In genomic region chr11:66288866-66289547, GRCh38 we compare ENCODE assay signal across 8 cellular contexts. TPM values are rescaled to one million over a fixed set of nuclear protein-coding genes. Genes with fewer than 3 reads are reported as not detected.
DNase-seq lines count a peak whose midpoint lies in the region; ATAC-seq, FAIRE-seq and TF ChIP-seq lines count a peak whose summit lies in the region.

Gene YIF1A (minus strand): TSS chr11:66289143. CDS start chr11:66288985, 158 bp downstream.

- dilution Hi-C loops in IMR-90 (cut with HindIII; ENCODE audit: low sequenced_read_pairs, unreplicated experiment), result no loop called here
- dilution Hi-C loops in endothelial cell of umbilical vein (cut with MboI; ENCODE audit: extremely low pct_ligation_motif_present, low sequenced_read_pairs), result no loop called here

- TF ChIP-seq POLR2A in IMR-90 (IDR thresholded peaks at IDR 0.05; ENCODE audit: low read depth, low read length), result peak; percentile 97
- TF ChIP-seq POLR2A in endothelial cell of umbilical vein (IDR thresholded peaks at IDR 0.05; ENCODE audit: low read depth, low read length), result peak; percentile 88

- BruUV-seq in IMR-90 (replicated peaks; lab: Mats Ljungman, UMichigan), result no TSS peak
- no TSS peak for BruUV-seq in endothelial cell of umbilical vein (replicated peaks; lab: Mats Ljungman, UMichigan)

- H4K5ac ChIP-seq in IMR-90 (ENCODE audit: low read depth, low read length), result peak within 1 kb of the TSS; percentile 92

- H2BK15ac ChIP-seq in IMR-90 (ENCODE audit: low read depth, low read length), result no peak within 1 kb of the TSS; the same call in 2 of the 3 replicates

- DNase-seq in DMS 273 (lab: John Stamatoyannopoulos, UW; ENCODE audit: unreplicated experiment) (peak; percentile 98), IMR-90 (peak; percentile 100), OCI-M1 (lab: John Stamatoyannopoulos, UW) (peak; percentile 99), activated T-cell treated with anti-CD3 and anti-CD28 coated beads for 24 hours (ENCODE audit: low read depth) (peak; percentile 98), endothelial cell of umbilical vein (ENCODE audit: low read depth, low spot score) (peak; percentile 100), midbrain (lab: John Stamatoyannopoulos, UW) (peak; percentile 99)
- DNase-seq in stimulated activated CD8-positive, alpha-beta memory T cell treated with anti-CD3 and anti-CD28 coated beads, Interleukin-2, amount 100 ng/mL, for 1 hour (ENCODE audit: low read depth in 2 of 2), result peak; percentile 91 to 94

- no peak for TF ChIP-seq RAD21 in IMR-90 (IDR thresholded peaks at IDR 0.05; ENCODE audit: low read length)

- H3K56ac ChIP-seq in IMR-90 (ENCODE audit: extremely low read depth, insufficient read depth, low read length), result peak within 1 kb of the TSS; percentile 90

- peak within 1 kb of the TSS; percentile 93 to 98 for H4K8ac ChIP-seq in IMR-90 (ENCODE audit: low read depth in 2 of 2, low read length in 2 of 2)

- H3K4me3 ChIP-seq in IMR-90 (ENCODE audit: insufficient read depth, low read depth, low read length) (peak within 1 kb of the TSS; percentile 69), endothelial cell of umbilical vein (replicated peaks in 1 of 3; ENCODE audit: insufficient read depth in 1 of 3, low read depth in 1 of 3, low read length in 3 of 3) (peak within 1 kb of the TSS; percentile 73 to 94 (median 93))

- H3K27me3 ChIP-seq in IMR-90 (ENCODE audit: control insufficient read depth, insufficient read depth, low read length) (peaks cover 30% of the 10 kb centered on the region), endothelial cell of umbilical vein (ENCODE audit: control insufficient read depth in 2 of 2, insufficient read depth in 2 of 2, low read length in 2 of 2) (peaks cover 20% of the 10 kb centered on the region in 2 experiments)

- CTCF ChIA-PET in IMR-90 (lab: Yijun Ruan, JAX) (interaction anchor here (0.6 to 1.0 kb wide), 2 partner anchors 28 to 810 kb away, joined by 3 read pairs; no protein-coding TSS in a partner anchor), endothelial cell of umbilical vein (lab: Charles Lee) (interaction anchor here (0.8 to 1.4 kb wide), 6 partner anchors 9 to 67 kb away, joined by 3 to 7 read pairs (median 4); no protein-coding TSS in a partner anchor)

- H3K18ac ChIP-seq in IMR-90 (ENCODE audit: low read depth, low read length), result peak within 1 kb of the TSS; percentile 38

- H3K4me2 ChIP-seq in IMR-90 (ENCODE audit: low read depth, low read length) (peak within 1 kb of the TSS; percentile 98), endothelial cell of umbilical vein (ENCODE audit: insufficient read depth, low read length) (peak within 1 kb of the TSS; percentile 92)

- peak within 1 kb of the TSS; percentile 93 for H2BK5ac ChIP-seq in IMR-90 (ENCODE audit: low read depth, low read length, poor library complexity, severe bottlenecking)

- POLR2A ChIA-PET in IMR-90 (lab: Charles Lee; ENCODE audit: unreplicated experiment) (interaction anchor here (0.6 to 1.2 kb wide), 7 partner anchors 8 to 236 kb away, joined by 3 to 16 read pairs (median 3); partner anchors contain the start of gene CD248), endothelial cell of umbilical vein (lab: Charles Lee) (interaction anchor here (0.8 to 1.4 kb wide), 5 partner anchors 21 to 1511 kb away, joined by 3 to 12 read pairs (median 6); partner anchors contain the start of genes RAB1B, RIN1 and SF1)

- peaks cover 15 to 40% of the 10 kb centered on the region in 2 experiments; a peak in 3 of 4 replicates for H3K79me1 ChIP-seq in IMR-90 (ENCODE audit: low read depth in 1 of 2, low read length in 2 of 2)

- H3K4ac ChIP-seq in IMR-90 (ENCODE audit: low read depth, low read length), result peak within 1 kb of the TSS; percentile 98

- H3K14ac ChIP-seq in IMR-90 (replicated peaks; ENCODE audit: low read depth, low read length), result peak within 1 kb of the TSS; percentile 99

- no peak within 1 kb of the TSS; the same call in 1 of the 2 replicates for H2BK20ac ChIP-seq in IMR-90 (ENCODE audit: low read depth, low read length)

- peak within 1 kb of the TSS; percentile 99 for H3K9ac ChIP-seq in IMR-90 (ENCODE audit: low read depth, low read length)
- peak within 1 kb of the TSS; percentile 97 for H3K9ac ChIP-seq in endothelial cell of umbilical vein (replicated peaks; ENCODE audit: extremely low read depth, insufficient read depth, low read length)

- peak within 1 kb of the TSS; percentile 98 for H2AFZ ChIP-seq in IMR-90 (replicated peaks; ENCODE audit: low read length, poor library complexity)
- H2AFZ ChIP-seq in endothelial cell of umbilical vein (ENCODE audit: low read depth, low read length), result peak within 1 kb of the TSS; percentile 77

- H3K4me1 ChIP-seq in IMR-90 (ENCODE audit: control insufficient read depth, insufficient read depth, low read length), result peaks cover 11% of the 10 kb centered on the region
- H3K4me1 ChIP-seq in endothelial cell of umbilical vein (ENCODE audit: control insufficient read depth, extremely low read depth, insufficient read depth, low read length), result peaks cover 13% of the 10 kb centered on the region

- WGBS in IMR-90 (ENCODE audit: extremely low coverage in 2 of 2, insufficient read length in 1 of 2), 2 experiments, result 0% methylated on average over 50 of the region's 74 CpGs; no CpG with 5 or more reads in 1 of the 2 experiments

- H4K20me1 ChIP-seq in IMR-90 (ENCODE audit: insufficient read depth, low read length), result peaks cover 15% of the 10 kb centered on the region
- no peaks in the 10 kb centered on the region for H4K20me1 ChIP-seq in endothelial cell of umbilical vein (replicated peaks; ENCODE audit: control insufficient read depth, extremely low read depth, insufficient read depth, low read length)

- intact Hi-C loops in IMR-90 (cut with micrococcal nuclease) (loop anchor here (1.0 to 2.0 kb wide), 2 partner anchors 39 to 66 kb away; no protein-coding TSS in a partner anchor), endothelial cell of umbilical vein (cut with micrococcal nuclease) (loop anchor here (1.0 kb wide), 3 partner anchors 22 to 132 kb away; partner anchors contain the start of gene NPAS4)

- in situ Hi-C loops in IMR-90 (cut with MboI; ENCODE audit: low sequenced_read_pairs), result no loop called here

- H3K27ac ChIP-seq in IMR-90 (ENCODE audit: insufficient read depth, low read length) (peak within 1 kb of the TSS; percentile 86), endothelial cell of umbilical vein (ENCODE audit: insufficient read depth, low read depth, low read length) (peak within 1 kb of the TSS; percentile 78)

- H3K79me2 ChIP-seq in endothelial cell of umbilical vein (ENCODE audit: control insufficient read depth, insufficient read depth, low read length), result peaks cover 12% of the 10 kb centered on the region

- H3K36me3 ChIP-seq in IMR-90 (ENCODE audit: control insufficient read depth, insufficient read depth, low read length) (peaks cover 16% of the 10 kb centered on the region; the same call in 1 of the 2 replicates), endothelial cell of umbilical vein (ENCODE audit: control insufficient read depth in 2 of 2, extremely low read depth in 1 of 2, insufficient read depth in 2 of 2, low read length in 2 of 2) (peaks cover 0 to 7% of the 10 kb centered on the region in 2 experiments)

- H3K9me3 ChIP-seq in IMR-90 (ENCODE audit: control insufficient read depth, insufficient read depth, low read length), result no peaks in the 10 kb centered on the region
- no peaks in the 10 kb centered on the region for H3K9me3 ChIP-seq in endothelial cell of umbilical vein (replicated peaks; ENCODE audit: control insufficient read depth, insufficient read depth, low read length)

- peak within 1 kb of the TSS; percentile 95 for H4K91ac ChIP-seq in IMR-90 (ENCODE audit: insufficient read depth, low read depth, low read length)

- H3K9me1 ChIP-seq in IMR-90 (ENCODE audit: insufficient read depth, low read length) (peaks cover 17% of the 10 kb centered on the region), endothelial cell of umbilical vein (replicated peaks; ENCODE audit: control insufficient read depth, extremely low read depth, insufficient read depth, low read length) (no peaks in the 10 kb centered on the region)

- FAIRE-seq in endothelial cell of umbilical vein (lab: Jason Lieb, UNC), result peak; percentile 99

- peak within 1 kb of the TSS; percentile 43 for H2BK120ac ChIP-seq in IMR-90 (ENCODE audit: low read depth, low read length)

- peak within 1 kb of the TSS; percentile 91 for H3K23ac ChIP-seq in IMR-90 (ENCODE audit: low read depth, low read length)

- ATAC-seq in GM21528 (IDR thresholded peaks at IDR 0.05; ENCODE audit: low FRiP score, unreplicated experiment) (peak; percentile 87), IMR-90 (ENCODE audit: low read depth) (peak; percentile 95)

- TF ChIP-seq CTCF in IMR-90 (conservative IDR thresholded peaks at IDR 0.05; ENCODE audit: low read depth, low read length) (no peak), endothelial cell of umbilical vein (IDR thresholded peaks at IDR 0.05; ENCODE audit: extremely low read depth in 1 of 2, insufficient read depth in 1 of 2, low read depth in 1 of 2, low read length in 2 of 2) (no peak)

- H2AK9ac ChIP-seq in IMR-90 (replicated peaks; ENCODE audit: low read depth, low read length, poor library complexity), result peak within 1 kb of the TSS; percentile 99

- H2AK5ac ChIP-seq in IMR-90 (ENCODE audit: low read depth, low read length), result peak within 1 kb of the TSS; percentile 90

TF ChIP-seq in IMR-90, 13 proteins besides CTCF, POLR2A, EP300 and RAD21 (continues in another document):
- TF ChIP-seq FOS (IDR thresholded peaks at IDR 0.05; ENCODE audit: low read depth, low read length), result peak; percentile 41; the same call in 1 of the 2 replicates

TF ChIP-seq in endothelial cell of umbilical vein, 7 proteins besides CTCF, POLR2A, EP300 and RAD21:
- peak; percentile 88 for TF ChIP-seq POLR2AphosphoS5 (IDR thresholded peaks at IDR 0.05; ENCODE audit: insufficient read depth, low read depth, low read length)
- no peak for TF ChIP-seq MYC (IDR thresholded peaks at IDR 0.05; ENCODE audit: low read depth, low read length)

RNA-seq across cellular contexts. Expression of gene YIF1A, which starts in this region (rescaled TPM):
- total RNA-seq in IMR-90 (2012; rRNA removed) (128 and 134 TPM in 2 replicates), endothelial cell of umbilical vein (104 and 123 TPM in 2 replicates)
- polyA plus RNA-seq in IMR-90 (2012; rRNA removed) (207 and 219 TPM in 2 replicates), endothelial cell of umbilical vein (271 and 383 TPM in 2 replicates)
- 235 and 292 TPM in 2 replicates for polyA plus RNA-seq in IMR-90 (2012; cell fraction: cytosol; rRNA removed)
- 160 and 316 TPM in 2 replicates for polyA plus RNA-seq in IMR-90 (2012; cell fraction: nucleus; rRNA removed; ENCODE audit: low replicate concordance)
- 178 and 186 TPM in 2 replicates for polyA plus RNA-seq in endothelial cell of umbilical vein (2011; cell fraction: cytosol; rRNA removed)
- 117 and 128 TPM in 2 replicates for polyA plus RNA-seq in endothelial cell of umbilical vein (2011; cell fraction: nucleus; rRNA removed)
- polyA plus RNA-seq in endothelial cell of umbilical vein (2012), result 110 and 156 TPM in 2 replicates
- 163 and 172 TPM in 2 replicates for polyA minus RNA-seq in endothelial cell of umbilical vein
- polyA minus RNA-seq in endothelial cell of umbilical vein (2011; cell fraction: cytosol; rRNA and poly(A)+ RNA removed), result 190 TPM
- 26.3 and 28.1 TPM in 2 replicates for polyA minus RNA-seq in endothelial cell of umbilical vein (2011; cell fraction: nucleus; rRNA and poly(A)+ RNA removed)

Comparison
In these comparisons a context has a peak if more than half of its experiments do, and no peak if none do; other contexts are left out.
1. Peak in every context shown above with its lines: DNase-seq, ATAC-seq, H3K4me3 ChIP-seq and H3K27ac ChIP-seq.